Comparison of ENCODE assay signal across 1 cellular context in genomic region chrX:134782796-134783195, GRCh38.
TF ChIP-seq lines count a peak whose summit lies in the region.

No MANE protein-coding gene starts in this region.

TF ChIP-seq in GM23338, 12 proteins besides CTCF, POLR2A, EP300 and RAD21 (continued from another document):
- TF ChIP-seq ZNF462 (CRISPR knock-in tag; IDR thresholded peaks at IDR 0.05) (no peak), ZNF331 (CRISPR knock-in tag; IDR thresholded peaks at IDR 0.05; ENCODE audit: low read depth) (no peak), JUNB (IDR thresholded peaks at IDR 0.05; ENCODE audit: unreplicated experiment) (no peak), CREB1 (CRISPR knock-in tag; IDR thresholded peaks at IDR 0.05; ENCODE audit: low read depth) (no peak), STAT1 (IDR thresholded peaks at IDR 0.05; ENCODE audit: unreplicated experiment) (no peak), ZNF114 (CRISPR knock-in tag; IDR thresholded peaks at IDR 0.05) (no peak)
